ENCODE assay signal across 27 cellular contexts in the genomic region with DNA sequence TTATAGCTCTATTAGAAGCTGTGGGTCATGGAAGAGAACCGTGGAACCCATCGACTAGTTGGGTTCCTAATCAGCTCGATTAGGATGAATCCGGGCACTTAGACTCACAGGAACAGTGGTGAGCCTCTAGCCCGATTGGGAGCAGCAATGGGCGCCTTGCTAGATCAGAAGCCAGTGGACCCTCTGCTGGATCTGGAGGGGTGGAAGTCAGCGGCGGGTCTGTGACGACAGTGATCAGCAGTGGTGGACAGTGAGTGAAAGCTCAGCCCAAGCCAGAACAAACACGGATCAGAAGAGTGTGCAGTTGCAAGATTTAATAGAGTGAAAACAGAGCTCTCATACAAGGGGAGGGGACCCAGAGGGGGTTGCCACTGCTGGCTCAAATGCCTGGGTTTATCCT.
"Had no signal": no experiment of that assay in that cellular context is flagged by ENCODE, and none has a peak within 500 bp of the region (broad histone marks: within the 10 kb centered on the region; RNA-seq: fewer than 3 reads in every experiment).

No MANE protein-coding gene starts in this region.

- H3K9ac ChIP-seq: parathyroid adenoma had no signal

- H3K4me2 ChIP-seq: hepatocyte, smooth muscle cell had no signal

- H3K27ac Mint-ChIP-seq: mesothelial cell of epicardium; naive B cell; natural killer cell; progenitor cell of endocrine pancreas; stimulated activated naive B cell treated with anti-CD40 and anti-IgM and Interleukin-4, amounts not matched to agents 10 μg/mL and 1 μg/mL and 100 μg/mL, for 72 hours had no signal

- DNase-seq: islet precursor cell; left ventricle myocardium inferior; mesendoderm; naive B cell; natural killer cell; occipital lobe; right lobe of liver; stimulated activated CD4-positive, alpha-beta T cell treated with anti-CD3 and anti-CD28 coated beads, Interleukin-12 subunit alpha, Interleukin-12 subunit beta, amount 100 ng/mL, for 4 hours; stimulated activated CD4-positive, alpha-beta T cell treated with anti-CD3 and anti-CD28 coated beads, Interleukin-15, amount 100 ng/mL, for 24 hours; stimulated activated CD4-positive, alpha-beta T cell treated with anti-CD3 and anti-CD28 coated beads, Interleukin-2, amount 100 ng/mL, for 24 hours; stimulated activated CD4-positive, alpha-beta T cell treated with anti-CD3 and anti-CD28 coated beads, Interleukin-4, amount 100 ng/mL, for 1 hour; stimulated activated naive B cell treated with anti-CD40 and anti-IgM and Interleukin-4, amounts not matched to agents 10 μg/mL and 1 μg/mL and 100 μg/mL, for 72 hours; stimulated activated naive CD8-positive, alpha-beta T cell treated with anti-CD3 and anti-CD28 coated beads, Interleukin-15, Interleukin-2, amounts not matched to agents 100 U/mL and 50 U/mL, for 24 hours; stomach; testis; thyroid gland; transverse colon; upper lobe of left lung had no signal

- H3K4me3 Mint-ChIP-seq: mesothelial cell of epicardium; naive B cell; natural killer cell; stimulated activated naive B cell treated with anti-CD40 and anti-IgM and Interleukin-4, amounts not matched to agents 10 μg/mL and 1 μg/mL and 100 μg/mL, for 72 hours had no signal

- H3K79me2 ChIP-seq: hepatocyte, parathyroid adenoma had no signal

- H3K4me1 ChIP-seq: left ventricle myocardium inferior, parathyroid adenoma, right atrium auricular region, right lobe of liver, testis, upper lobe of left lung, vagina had no signal

- H3K36me3 Mint-ChIP-seq: mesothelial cell of epicardium; naive B cell; stimulated activated naive B cell treated with anti-CD40 and anti-IgM and Interleukin-4, amounts not matched to agents 10 μg/mL and 1 μg/mL and 100 μg/mL, for 72 hours had no signal

- H3K4me3 ChIP-seq: hepatocyte, left ventricle myocardium inferior, lung, right atrium auricular region, right lobe of liver, smooth muscle cell, stomach, testis, thyroid gland, transverse colon, upper lobe of left lung, vagina had no signal

- H3K27me3 Mint-ChIP-seq: naive B cell; progenitor cell of endocrine pancreas; stimulated activated naive B cell treated with anti-CD40 and anti-IgM and Interleukin-4, amounts not matched to agents 10 μg/mL and 1 μg/mL and 100 μg/mL, for 72 hours had no signal

- H3K4me1 Mint-ChIP-seq: mesothelial cell of epicardium; naive B cell; natural killer cell; stimulated activated naive B cell treated with anti-CD40 and anti-IgM and Interleukin-4, amounts not matched to agents 10 μg/mL and 1 μg/mL and 100 μg/mL, for 72 hours had no signal

- H3K36me3 ChIP-seq: left ventricle myocardium inferior, neutrophil, right atrium auricular region, right lobe of liver, stomach, thyroid gland, transverse colon, upper lobe of left lung, vagina had no signal

- ATAC-seq: natural killer cell; right lobe of liver; stimulated activated naive B cell treated with anti-CD40 and anti-IgM and Interleukin-4, amounts not matched to agents 10 μg/mL and 1 μg/mL and 100 μg/mL, for 72 hours; stimulated activated naive CD8-positive, alpha-beta T cell treated with anti-CD3 and anti-CD28 coated beads, Interleukin-15, Interleukin-2, amounts not matched to agents 100 U/mL and 50 U/mL, for 24 hours had no signal

- H3K27me3 ChIP-seq: hepatocyte, neutrophil, right atrium auricular region, right lobe of liver, stomach, testis, thyroid gland, transverse colon, upper lobe of left lung, vagina had no signal

- H2AFZ ChIP-seq: hepatocyte, parathyroid adenoma had no signal

- H3K27ac ChIP-seq: hepatocyte, left ventricle myocardium inferior, neutrophil, parathyroid adenoma, right atrium auricular region, right lobe of liver, stomach, testis, thyroid gland, transverse colon, upper lobe of left lung, vagina had no signal

- H3K9me3 ChIP-seq: left ventricle myocardium inferior, neutrophil, right atrium auricular region, right lobe of liver, stomach, testis, thyroid gland, transverse colon, upper lobe of left lung, vagina had no signal

- H3K9me3 Mint-ChIP-seq: mesothelial cell of epicardium had no signal
